Comparison of ENCODE assay signal across 1 cellular context in genomic region chr1:180611016-180611930, GRCh38.
TF ChIP-seq lines count a peak whose summit lies in the region.

No MANE protein-coding gene starts in this region.

TF ChIP-seq in K562, 482 proteins besides CTCF, POLR2A, EP300 and RAD21 (continued from another document and continues in another):
- peak; percentile 77; the same call in 1 of the 2 replicates for TF ChIP-seq ZBTB9 (CRISPR knock-in tag; IDR thresholded peaks at IDR 0.05)
- peak; percentile 33; the same call in 1 of the 2 replicates for TF ChIP-seq HSF4 (CRISPR knock-in tag; IDR thresholded peaks at IDR 0.05; ENCODE audit: borderline replicate concordance)
- no peak for TF ChIP-seq PPARD (CRISPR knock-in tag; IDR thresholded peaks at IDR 0.05)
- TF ChIP-seq GABPB1 (CRISPR knock-in tag; IDR thresholded peaks at IDR 0.05), result peak; percentile 77
- no peak for TF ChIP-seq SAFB2 (IDR thresholded peaks at IDR 0.05; ENCODE audit: borderline replicate concordance, low read depth, low read length, severe bottlenecking)
- TF ChIP-seq SMAD3 (CRISPR knock-in tag; conservative IDR thresholded peaks at IDR 0.05), result no peak
- peak; percentile 39; the same call in 1 of the 2 replicates for TF ChIP-seq HDAC8 (tag; IDR thresholded peaks at IDR 0.05)
- no peak for TF ChIP-seq ZNF239 (CRISPR knock-in tag; IDR thresholded peaks at IDR 0.05)
- peak; percentile 25; the same call in 1 of the 2 replicates for TF ChIP-seq NCOA6 (IDR thresholded peaks at IDR 0.05)
- peak; percentile 65 for TF ChIP-seq SMAD4 (CRISPR knock-in tag; conservative IDR thresholded peaks at IDR 0.05)
- TF ChIP-seq ZNF184 (CRISPR knock-in tag; IDR thresholded peaks at IDR 0.05), result no peak
- no peak for TF ChIP-seq U2AF2 (optimal IDR thresholded peaks at IDR 0.05; ENCODE audit: low read depth, low read length)
- peak in 1 of 2 experiments; percentile 2; a peak in 1 of 4 replicates for TF ChIP-seq SRF (CRISPR knock-in tag; IDR thresholded peaks at IDR 0.05)
- TF ChIP-seq NR4A1 (CRISPR knock-in tag; IDR thresholded peaks at IDR 0.05), result no peak
- peak; percentile 49; the same call in 1 of the 2 replicates for TF ChIP-seq NR4A1 (tag; IDR thresholded peaks at IDR 0.05)
- no peak; the same call in 1 of the 2 replicates for TF ChIP-seq MAX (CRISPR knock-in tag; IDR thresholded peaks at IDR 0.05)
- TF ChIP-seq HLTF (IDR thresholded peaks at IDR 0.05), result no peak
- TF ChIP-seq RHOXF2B (CRISPR knock-in tag; conservative IDR thresholded peaks at IDR 0.05), result no peak
- no peak for TF ChIP-seq ARID3B (CRISPR knock-in tag; IDR thresholded peaks at IDR 0.05; ENCODE audit: borderline replicate concordance)
- TF ChIP-seq E2F4 (CRISPR knock-in tag; IDR thresholded peaks at IDR 0.05; ENCODE audit: low read depth), result no peak
- no peak; the same call in 1 of the 2 replicates for TF ChIP-seq ZNF740 (CRISPR knock-in tag; IDR thresholded peaks at IDR 0.05)
- 0 out of 4 replicates have a peak, but pooled peaks of 1 of the 2 experiments have one; percentile 53 for TF ChIP-seq ZNF740 (tag; IDR thresholded peaks at IDR 0.05)
- TF ChIP-seq POLR2B (IDR thresholded peaks at IDR 0.05; ENCODE audit: low read depth, partially characterized antibody), result peak; percentile 35
- peak; percentile 92 for TF ChIP-seq MEF2D (tag; conservative IDR thresholded peaks at IDR 0.05; ENCODE audit: low read depth)
- no peak for TF ChIP-seq SAP30 (IDR thresholded peaks at IDR 0.05; ENCODE audit: borderline replicate concordance, insufficient read depth, low read depth, low read length, poor library complexity, severe bottlenecking)
- TF ChIP-seq SMAD2 (IDR thresholded peaks at IDR 0.05; ENCODE audit: low read depth, low read length), result no peak
- no peak for TF ChIP-seq E2F5 (CRISPR knock-in tag; IDR thresholded peaks at IDR 0.05)
- peak; percentile 88 for TF ChIP-seq SMARCA4 (IDR thresholded peaks at IDR 0.05)
- TF ChIP-seq ZNF232 (CRISPR knock-in tag; IDR thresholded peaks at IDR 0.05), result no peak
- TF ChIP-seq GTF2E2 (tag; IDR thresholded peaks at IDR 0.05), result no peak; the same call in 1 of the 2 replicates
- peak; percentile 63 for TF ChIP-seq MYBL2 (IDR thresholded peaks at IDR 0.05; ENCODE audit: low read depth)
- TF ChIP-seq MYBL2 (CRISPR knock-in tag; IDR thresholded peaks at IDR 0.05; ENCODE audit: borderline replicate concordance), result no peak
- TF ChIP-seq ELF4 (CRISPR knock-in tag; IDR thresholded peaks at IDR 0.05), result peak; percentile 67; the same call in 1 of the 2 replicates
- peak; percentile 82 for TF ChIP-seq ATF4 (CRISPR knock-in tag; IDR thresholded peaks at IDR 0.05)
- TF ChIP-seq ZFP1 (CRISPR knock-in tag; IDR thresholded peaks at IDR 0.05), result no peak
- 0 out of 2 replicates have a peak, but pooled peaks have one; percentile 47 for TF ChIP-seq ZNF311 (CRISPR knock-in tag; IDR thresholded peaks at IDR 0.05)
- TF ChIP-seq CBX1 (IDR thresholded peaks at IDR 0.05; ENCODE audit: low read depth), result no peak
- no peak; the same call in 1 of the 2 replicates for TF ChIP-seq CUX1 (CRISPR knock-in tag; IDR thresholded peaks at IDR 0.05)
- peak; percentile 85 for TF ChIP-seq CEBPG (CRISPR knock-in tag; IDR thresholded peaks at IDR 0.05)
- no peak; a peak in 2 of 4 replicates for TF ChIP-seq CEBPG (tag; conservative IDR thresholded peaks at IDR 0.05 in 1 of 2, IDR thresholded peaks at IDR 0.05 in 1 of 2)
- peak; percentile 45; the same call in 1 of the 2 replicates for TF ChIP-seq ZNF12 (CRISPR knock-in tag; IDR thresholded peaks at IDR 0.05)
- TF ChIP-seq AFF1 (IDR thresholded peaks at IDR 0.05; ENCODE audit: low read depth in 1 of 2, partially characterized antibody in 2 of 2), result peak; percentile 17 to 77
- TF ChIP-seq BDP1 (IDR thresholded peaks at IDR 0.05; ENCODE audit: insufficient read depth, insufficient read length), result no peak
- TF ChIP-seq ZNF224 (CRISPR knock-in tag; IDR thresholded peaks at IDR 0.05), result no peak
- TF ChIP-seq USF2 (CRISPR knock-in tag; IDR thresholded peaks at IDR 0.05), result no peak
- peak; percentile 82 for TF ChIP-seq ATF7 (IDR thresholded peaks at IDR 0.05)
- no peak for TF ChIP-seq MED1 (CRISPR knock-in tag; IDR thresholded peaks at IDR 0.05; ENCODE audit: borderline replicate concordance)
- no peak for TF ChIP-seq XRCC3 (IDR thresholded peaks at IDR 0.05)
- TF ChIP-seq C11orf30 (IDR thresholded peaks at IDR 0.05; ENCODE audit: low read depth), result peak; percentile 31; the same call in 1 of the 2 replicates
- no peak for TF ChIP-seq SRSF9 (IDR thresholded peaks at IDR 0.05; ENCODE audit: borderline replicate concordance, low read depth, low read length)
